In the genomic region with DNA sequence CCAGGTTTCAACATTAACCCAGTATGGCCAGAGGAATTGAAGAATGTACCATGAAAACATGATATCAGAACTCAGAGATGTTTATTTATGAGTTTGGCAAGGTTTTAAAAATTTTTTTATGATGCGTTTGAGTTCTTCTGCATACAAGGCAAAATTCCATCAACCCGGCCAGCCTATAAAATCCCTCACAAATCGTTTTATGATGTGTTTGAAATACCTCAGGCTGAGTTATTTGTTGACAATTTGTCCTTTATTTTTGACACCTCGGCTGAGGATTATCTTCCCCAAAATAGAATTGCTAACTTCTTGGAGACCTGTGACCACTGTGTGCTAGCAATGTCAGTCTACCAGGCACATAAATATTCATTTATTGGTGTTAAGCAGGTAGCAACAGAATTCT, we compare ENCODE assay signal across 26 cellular contexts.
"Had no signal": no experiment of that assay in that cellular context is flagged by ENCODE, and none has a peak within 500 bp of the region (broad histone marks: within the 10 kb centered on the region; RNA-seq: fewer than 3 reads in every experiment).

No MANE protein-coding gene starts in this region.

- H3K9me3 ChIP-seq: ascending aorta, heart right ventricle, neutrophil, sigmoid colon, suprapubic skin, tibial artery had no signal

- DNase-seq: activated CD4-positive, alpha-beta T cell treated with anti-CD3 and anti-CD28 coated beads for 48 hours; activated CD4-positive, alpha-beta T cell treated with anti-CD3 and anti-CD28 coated beads, Interleukin-2, amount 50 U/mL, for 48 hours; activated CD8-positive, alpha-beta memory T cell treated with anti-CD3 and anti-CD28 coated beads for 24 hours; activated effector memory CD4-positive, alpha-beta T cell treated with anti-CD3 and anti-CD28 coated beads, Interleukin-2, amount 50 U/mL, for 16 hours; activated naive CD4-positive, alpha-beta T cell treated with anti-CD3 and anti-CD28 coated beads, Interleukin-2, amount 10 ng/mL, durations not matched to agents 7 days and 5 days; activated naive CD8-positive, alpha-beta T cell treated with anti-CD3 and anti-CD28 coated beads, Interleukin-2, amount 10 ng/mL, durations not matched to agents 7 days and 5 days; brain microvascular endothelial cell; cortex of kidney; effector memory CD8-positive, alpha-beta T cell; foreskin melanocyte; heart right ventricle; left ventricle myocardium superior; naive B cell; nephron progenitor cell; sigmoid colon; stimulated activated CD4-positive, alpha-beta T cell treated with anti-CD3 and anti-CD28 coated beads, Interleukin-1b, Interleukin-23, amount 100 ng/mL, for 48 hours; stimulated activated naive CD4-positive, alpha-beta T cell; T-helper 17 cell; T1000; tibial artery; WERI-Rb-1 had no signal

- H3K9me3 Mint-ChIP-seq: activated naive CD4-positive, alpha-beta T cell treated with anti-CD3 and anti-CD28 coated beads, Interleukin-2, amount 10 ng/mL, durations not matched to agents 7 days and 5 days; activated naive CD8-positive, alpha-beta T cell treated with anti-CD3 and anti-CD28 coated beads, Interleukin-2, amount 10 ng/mL, durations not matched to agents 7 days and 5 days; activated T-helper 1 cell treated with anti-CD3 and anti-CD28 coated beads, Interleukin-12 subunit alpha, Interleukin-12 subunit beta, Interleukin-2, Interleukin-4 antibody, amounts not matched to agents 30 ng/mL and 10 ng/mL and 1 ng/mL, durations not matched to agents 14 hours and 24 hours and 36 hours; effector memory CD8-positive, alpha-beta T cell; nephron progenitor cell had no signal

- H3K4me1 Mint-ChIP-seq: activated naive CD4-positive, alpha-beta T cell treated with anti-CD3 and anti-CD28 coated beads, Interleukin-2, amount 10 ng/mL, durations not matched to agents 7 days and 5 days; activated naive CD8-positive, alpha-beta T cell treated with anti-CD3 and anti-CD28 coated beads, Interleukin-2, amount 10 ng/mL, durations not matched to agents 7 days and 5 days; naive B cell; nephron progenitor cell; T-helper 17 cell had no signal

- H3K4me3 Mint-ChIP-seq: activated naive CD4-positive, alpha-beta T cell treated with anti-CD3 and anti-CD28 coated beads, Interleukin-2, amount 10 ng/mL, durations not matched to agents 7 days and 5 days; activated naive CD8-positive, alpha-beta T cell treated with anti-CD3 and anti-CD28 coated beads, Interleukin-2, amount 10 ng/mL, durations not matched to agents 7 days and 5 days; activated T-helper 1 cell treated with anti-CD3 and anti-CD28 coated beads, Interleukin-12 subunit alpha, Interleukin-12 subunit beta, Interleukin-2, Interleukin-4 antibody, amounts not matched to agents 30 ng/mL and 10 ng/mL and 1 ng/mL, durations not matched to agents 14 hours and 24 hours and 36 hours; effector memory CD8-positive, alpha-beta T cell; naive B cell; nephron progenitor cell; T-helper 17 cell had no signal

- H3K27me3 ChIP-seq: ascending aorta, brain microvascular endothelial cell, heart right ventricle, neutrophil, sigmoid colon, suprapubic skin, tibial artery had no signal

- H3K27ac Mint-ChIP-seq: activated naive CD4-positive, alpha-beta T cell treated with anti-CD3 and anti-CD28 coated beads, Interleukin-2, amount 10 ng/mL, durations not matched to agents 7 days and 5 days; activated naive CD8-positive, alpha-beta T cell treated with anti-CD3 and anti-CD28 coated beads, Interleukin-2, amount 10 ng/mL, durations not matched to agents 7 days and 5 days; activated T-helper 1 cell treated with anti-CD3 and anti-CD28 coated beads, Interleukin-12 subunit alpha, Interleukin-12 subunit beta, Interleukin-2, Interleukin-4 antibody, amounts not matched to agents 30 ng/mL and 10 ng/mL and 1 ng/mL, durations not matched to agents 14 hours and 24 hours and 36 hours; effector memory CD8-positive, alpha-beta T cell; naive B cell; nephron progenitor cell; T-helper 17 cell had no signal

- H3K36me3 Mint-ChIP-seq: activated naive CD4-positive, alpha-beta T cell treated with anti-CD3 and anti-CD28 coated beads, Interleukin-2, amount 10 ng/mL, durations not matched to agents 7 days and 5 days; activated naive CD8-positive, alpha-beta T cell treated with anti-CD3 and anti-CD28 coated beads, Interleukin-2, amount 10 ng/mL, durations not matched to agents 7 days and 5 days; naive B cell had no signal

- H3K4me3 ChIP-seq: ascending aorta, heart right ventricle, sigmoid colon, smooth muscle cell, suprapubic skin, tibial artery had no signal

- H3K27ac ChIP-seq: ascending aorta, brain microvascular endothelial cell, heart right ventricle, neutrophil, tibial artery, WERI-Rb-1 had no signal

- H3K36me3 ChIP-seq: ascending aorta, brain microvascular endothelial cell, heart right ventricle, neutrophil, sigmoid colon, suprapubic skin, tibial artery, WERI-Rb-1 had no signal

- H3K4me2 ChIP-seq: smooth muscle cell had no signal

- H3K27me3 Mint-ChIP-seq: activated naive CD4-positive, alpha-beta T cell treated with anti-CD3 and anti-CD28 coated beads, Interleukin-2, amount 10 ng/mL, durations not matched to agents 7 days and 5 days; activated naive CD8-positive, alpha-beta T cell treated with anti-CD3 and anti-CD28 coated beads, Interleukin-2, amount 10 ng/mL, durations not matched to agents 7 days and 5 days; effector memory CD8-positive, alpha-beta T cell; T-helper 17 cell had no signal

- H3K4me1 ChIP-seq: ascending aorta, heart right ventricle, tibial artery had no signal
